Comparison of ENCODE assay signal across 33 cellular contexts in the genomic region with DNA sequence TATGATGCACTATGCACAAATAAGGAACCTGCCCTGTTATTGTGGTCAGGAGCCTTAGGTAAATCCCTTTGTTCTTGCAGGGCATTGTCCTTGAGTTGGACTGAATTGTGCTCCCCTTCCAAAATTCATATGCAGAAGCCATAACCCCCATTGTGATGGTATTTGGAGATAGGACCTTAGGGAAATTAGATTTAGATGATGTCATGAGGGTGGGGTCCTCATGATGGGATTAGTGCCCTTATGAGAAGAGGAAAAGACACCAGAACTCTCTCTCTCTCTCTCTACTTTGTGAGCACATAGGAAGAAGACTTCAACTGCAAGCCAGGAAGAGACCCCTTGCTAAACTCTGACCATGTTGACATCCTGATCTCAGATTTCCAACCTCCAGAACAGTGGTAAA.
"Had no signal": no experiment of that assay in that cellular context is flagged by ENCODE, and none has a peak within 500 bp of the region (broad histone marks: within the 10 kb centered on the region; RNA-seq: fewer than 3 reads in every experiment).

No MANE protein-coding gene starts in this region.

- H3K9me3 ChIP-seq: adrenal gland, body of pancreas had no signal

- FAIRE-seq: astrocyte, TTC549 had no signal

- H3K27me3 ChIP-seq: adrenal gland, body of pancreas, brain microvascular endothelial cell, breast epithelium had no signal

- H3K36me3 ChIP-seq: adrenal gland, brain microvascular endothelial cell, breast epithelium had no signal

- ATAC-seq: activated CD8-positive, alpha-beta T cell treated with anti-CD3 and anti-CD28 coated beads for 36 hours; activated naive CD4-positive, alpha-beta T cell treated with anti-CD3 and anti-CD28 coated beads, Interleukin-2, amount 50 U/mL, for 72 hours; activated T-cell treated with anti-CD3 and anti-CD28 coated beads, Interleukin-2, amount 50 U/mL, for 4 hours; activated T-cell treated with anti-CD3 and anti-CD28 coated beads, Interleukin-2, amount 50 U/mL, for 72 hours; activated T-helper 17 cell treated with anti-CD3 and anti-CD28 coated beads, Interleukin-2, amount 50 U/mL, for 72 hours; body of pancreas had no signal

- H3K27ac ChIP-seq: adrenal gland, body of pancreas, brain microvascular endothelial cell, breast epithelium, VCaP had no signal

- H3K4me3 ChIP-seq: adrenal gland, body of pancreas, breast epithelium had no signal

- DNase-seq: activated B cell treated with CpG ODN at 0.5 μM for 24 hours; activated CD4-positive, alpha-beta memory T cell treated with anti-CD3 and anti-CD28 coated beads for 36 hours; activated CD4-positive, alpha-beta T cell treated with anti-CD3 and anti-CD28 coated beads for 4 hours; activated CD4-positive, alpha-beta T cell treated with anti-CD3 and anti-CD28 coated beads, Interleukin-2, amount 10 ng/mL, durations not matched to agents 24 days and 14 days; activated CD4-positive, alpha-beta T cell treated with anti-CD3 and anti-CD28 coated beads, Interleukin-2, amount 50 U/mL, for 1 hour; activated CD4-positive, alpha-beta T cell treated with anti-CD3 and anti-CD28 coated beads, Interleukin-2, amount 50 U/mL, for 4 hours; activated CD4-positive, CD25-positive, alpha-beta regulatory T cell treated with anti-CD3 and anti-CD28 coated beads, Interleukin-2, amount 50 U/mL, for 72 hours; activated CD8-positive, alpha-beta memory T cell treated with anti-CD3 and anti-CD28 coated beads, Interleukin-2, amount 50 U/mL, for 4 hours; activated CD8-positive, alpha-beta T cell treated with anti-CD3 and anti-CD28 coated beads for 36 hours; activated effector memory CD4-positive, alpha-beta T cell treated with anti-CD3 and anti-CD28 coated beads, Interleukin-2, amount 50 U/mL, for 16 hours; activated gamma-delta T cell treated with Interleukin-2 at 50 U/mL for 16 hours; activated naive CD4-positive, alpha-beta T cell; activated naive CD4-positive, alpha-beta T cell treated with anti-CD3 and anti-CD28 coated beads for 36 hours; activated naive CD4-positive, alpha-beta T cell treated with anti-CD3 and anti-CD28 coated beads, Interleukin-2, amount 50 U/mL, for 16 hours; activated naive CD8-positive, alpha-beta T cell treated with anti-CD3 and anti-CD28 coated beads for 36 hours; activated T-cell treated with anti-CD3 and anti-CD28 coated beads for 4 hours; activated T-cell treated with anti-CD3 and anti-CD28 coated beads, Interleukin-2, amount 50 U/mL, for 1 hour; activated T-cell treated with anti-CD3 and anti-CD28 coated beads, Interleukin-2, amount 50 U/mL, for 4 hours; activated T-cell treated with anti-CD3 and anti-CD28 coated beads, Interleukin-2, amount 50 U/mL, for 72 hours; adrenal gland; amniotic stem cell; aorta; body of pancreas; brain microvascular endothelial cell; central memory CD4-positive, alpha-beta T cell; T-helper 2 cell; T-helper 9 cell had no signal

- H3K4me1 ChIP-seq: adrenal gland, body of pancreas, breast epithelium had no signal
